In the genomic region with DNA sequence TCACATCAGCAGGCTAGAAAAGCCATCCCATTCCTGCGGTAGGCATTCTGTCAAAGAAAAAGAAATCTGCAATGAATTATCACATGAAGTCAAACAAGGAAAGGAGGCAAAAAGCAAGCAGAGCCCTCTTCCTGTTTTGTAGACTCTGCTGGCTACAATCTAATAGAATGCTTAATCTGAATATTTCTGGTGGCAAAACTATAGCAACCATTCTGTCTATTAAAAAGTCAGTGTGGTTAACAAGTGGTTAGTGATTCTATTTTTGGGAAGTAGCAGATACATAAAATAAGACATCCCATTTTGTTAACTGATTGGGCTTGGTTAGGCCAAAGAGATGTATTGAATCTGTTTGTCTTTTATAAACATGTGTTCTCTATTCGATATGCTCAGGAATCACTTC, we compare ENCODE assay signal across 17 cellular contexts.
DNase-seq lines count a peak whose midpoint lies in the region; ATAC-seq and TF ChIP-seq lines count a peak whose summit lies in the region.
"Had no signal": no experiment of that assay in that cellular context is flagged by ENCODE, and none has a peak within 500 bp of the region (broad histone marks: within the 10 kb centered on the region; RNA-seq: fewer than 3 reads in every experiment).

No MANE protein-coding gene starts in this region.

- ATAC-seq in GM19025 (IDR thresholded peaks at IDR 0.05; ENCODE audit: low read depth, unreplicated experiment) (peak; percentile 44), HG03378 (IDR thresholded peaks at IDR 0.05; ENCODE audit: unreplicated experiment) (peak; percentile 76), GM18505 (IDR thresholded peaks at IDR 0.05; ENCODE audit: unreplicated experiment) (no peak)

- H3K36me3 ChIP-seq in BLaER1 (no peaks in the 10 kb centered on the region), WERI-Rb-1 (no peaks in the 10 kb centered on the region)
- H3K36me3 ChIP-seq: left ventricle myocardium inferior, prostate gland, tibial artery had no signal

- H3K9me3 ChIP-seq in BLaER1, result no peaks in the 10 kb centered on the region
- no peaks in the 10 kb centered on the region for H3K9me3 ChIP-seq in WERI-Rb-1 (ENCODE audit: severe bottlenecking)
- H3K9me3 ChIP-seq: left ventricle myocardium inferior, prostate gland, tibial artery had no signal

- no peak overlapping the region for H3K4me3 ChIP-seq in BLaER1
- H3K4me3 ChIP-seq in WERI-Rb-1 (ENCODE audit: low read depth, low read length), result no peak overlapping the region
- H3K4me3 ChIP-seq: left ventricle myocardium inferior, prostate gland, tibial artery had no signal

- H3K4me1 ChIP-seq in BLaER1, result peaks cover 21% of the 10 kb centered on the region
- H3K4me1 ChIP-seq: left ventricle myocardium inferior, prostate gland had no signal

- no peak for TF ChIP-seq CTCF in WERI-Rb-1 (IDR thresholded peaks at IDR 0.05; ENCODE audit: low read depth, low read length)

- H3K27me3 ChIP-seq in BLaER1 (no peaks in the 10 kb centered on the region), WERI-Rb-1 (ENCODE audit: insufficient read depth, low read depth, severe bottlenecking) (no peaks in the 10 kb centered on the region)
- H3K27me3 ChIP-seq: tibial artery had no signal

- H3K27ac ChIP-seq in BLaER1 (no peak overlapping the region), WERI-Rb-1 (peak overlapping the region; percentile 66), substantia nigra (ENCODE audit: low read depth, low read length, poor library complexity, severe bottlenecking) (no peak overlapping the region)
- H3K27ac ChIP-seq: left ventricle myocardium inferior, prostate gland, tibial artery had no signal

- DNase-seq in WERI-Rb-1 (no peak), HPDE6-E6E7 (ENCODE audit: extremely low spot score) (no peak), substantia nigra (lab: John Stamatoyannopoulos, UW) (no peak), DMS 273 treated with DMSO at 0.1 percent for 48 hours (lab: John Stamatoyannopoulos, UW) (no peak)
- DNase-seq: activated CD4-positive, alpha-beta T cell treated with anti-CD3 and anti-CD28 coated beads, Interleukin-2, amount 50 U/mL, for 1 hour; dermis blood vessel endothelial cell; DMS153; H9; left ventricle myocardium inferior; NCI-H1048; NCI-H446; tibial artery had no signal

- no peaks in the 10 kb centered on the region for H4K20me1 ChIP-seq in BLaER1

- H3K4me2 ChIP-seq in BLaER1, result peak overlapping the region; percentile 50

- no peak for TF ChIP-seq POLR2A in GM18505 (IDR thresholded peaks at IDR 0.05; ENCODE audit: borderline replicate concordance, extremely low read depth, insufficient read depth, insufficient read length)

- H3K9ac ChIP-seq in BLaER1, result no peak overlapping the region
